Comparison of ENCODE assay signal across 8 cellular contexts in the genomic region with DNA sequence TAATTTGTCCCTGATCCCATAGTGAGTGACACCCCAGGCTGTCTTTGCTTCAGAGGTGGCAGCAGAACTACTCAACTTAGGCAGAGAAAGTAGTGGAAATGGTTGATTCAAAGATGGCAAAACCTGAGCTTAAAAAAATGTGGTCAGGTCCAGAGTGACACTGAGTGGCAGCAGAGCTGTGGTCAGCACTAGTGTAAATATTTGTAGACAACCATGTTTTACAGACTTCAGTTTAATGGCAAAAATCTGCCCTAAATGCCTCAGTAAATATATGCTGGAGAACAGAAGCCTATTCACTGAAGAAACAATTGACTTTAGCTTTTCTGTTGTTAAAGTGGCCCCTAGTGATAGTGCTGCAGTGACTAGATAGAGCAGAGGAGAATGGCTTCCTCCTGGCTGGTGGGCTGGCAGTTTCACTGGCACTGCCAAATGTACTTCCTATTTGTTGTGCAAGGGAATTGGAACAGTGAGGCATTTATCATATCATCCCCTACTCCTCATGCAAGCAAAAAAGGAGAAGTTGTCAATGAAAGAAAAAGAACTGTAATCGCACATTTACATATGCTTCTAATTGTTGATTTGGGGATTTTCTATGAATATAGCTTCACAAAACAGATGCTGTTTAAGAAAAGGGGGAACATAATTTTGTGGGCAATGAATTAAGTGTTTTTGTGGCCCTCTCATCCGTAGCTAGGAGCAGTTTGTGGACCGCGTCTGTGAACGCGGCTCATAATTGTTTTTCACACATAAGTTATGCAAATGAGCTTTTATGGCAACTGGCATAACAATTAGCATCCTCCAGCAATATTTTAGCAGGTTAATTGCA. TPM values are rescaled to one million over a fixed set of nuclear protein-coding genes. Genes with fewer than 3 reads are reported as not detected.
DNase-seq lines count a peak whose midpoint lies in the region; ATAC-seq and TF ChIP-seq lines count a peak whose summit lies in the region.

No MANE protein-coding gene starts in this region.

- no peaks in the 10 kb centered on the region for H3K79me2 ChIP-seq in PC-3 (ENCODE audit: low read length)

- peak overlapping the region; percentile 80 for H3K4me2 ChIP-seq in PC-3 (ENCODE audit: low read length)

- TF ChIP-seq CTCF in PC-3 (conservative IDR thresholded peaks at IDR 0.05; ENCODE audit: low read depth, low read length) (no peak), gastroesophageal sphincter (IDR thresholded peaks at IDR 0.05) (no peak)

- 58 to 74% methylated on average over 6 of the region's 6 CpGs for WGBS in gastroesophageal sphincter (ENCODE audit: low coverage in 1 of 2), 2 donors

- H3F3A ChIP-seq in PC-3 (ENCODE audit: low read length, unreplicated experiment), result no peaks in the 10 kb centered on the region

- POLR2A ChIA-PET in PC-3 (lab: Charles Lee; ENCODE audit: unreplicated experiment), result no interaction called here

- no peak overlapping the region for H3K9ac ChIP-seq in PC-3 (ENCODE audit: low read length)

- H3K27me3 ChIP-seq in PC-3 (ENCODE audit: low read length) (no peaks in the 10 kb centered on the region), gastroesophageal sphincter (no peaks in the 10 kb centered on the region)

- no peak overlapping the region for H3K27ac ChIP-seq in PC-3 (ENCODE audit: low read length)
- peak overlapping the region in 1 of 4 donors; percentile 40 for H3K27ac ChIP-seq in gastroesophageal sphincter

- BruUV-seq in PC-3 (replicated peaks; lab: Mats Ljungman, UMichigan), result no TSS peak

- TF ChIP-seq POLR2A in gastroesophageal sphincter (IDR thresholded peaks at IDR 0.05), result no peak

- DNase-seq in Right ventricle myocardium inferior (ENCODE audit: missing footprints) (no peak), cardiac septum (ENCODE audit: low spot score) (no peak), PC-3 (peak; percentile 44), putamen (ENCODE audit: low spot score) (peak; percentile 81), ecto neural progenitor cell (ENCODE audit: low spot score) (no peak)
- no peak for DNase-seq in stimulated activated naive CD4-positive, alpha-beta T cell (lab: John Stamatoyannopoulos, UW)

- no peak for TF ChIP-seq EP300 in gastroesophageal sphincter (IDR thresholded peaks at IDR 0.05)

- CTCF ChIA-PET in PC-3 (lab: Charles Lee), result interaction anchor here (0.6 kb wide), 1 partner anchor 237 kb away, joined by 4 read pairs; no protein-coding TSS in a partner anchor

- intact Hi-C loops in Right ventricle myocardium inferior (cut with DNase I) (no loop called here), cardiac septum (cut with DNase I) (no loop called here), PC-3 (cut with micrococcal nuclease) (no loop called here)

- H3K4me1 ChIP-seq in PC-3 (ENCODE audit: insufficient read depth, low read length) (peaks cover 11% of the 10 kb centered on the region), gastroesophageal sphincter (peaks cover 5 to 96% (median 18%) of the 10 kb centered on the region in 3 donors)

- no peaks in the 10 kb centered on the region for H4K20me1 ChIP-seq in PC-3 (ENCODE audit: low read length)

- H3K4me3 ChIP-seq in PC-3 (ENCODE audit: low read length) (peak overlapping the region; percentile 53), gastroesophageal sphincter (peak overlapping the region; percentile 25 to 27)

- no peaks in the 10 kb centered on the region for H3K9me2 ChIP-seq in PC-3 (replicated peaks; ENCODE audit: low read length)

- H3K36me3 ChIP-seq in PC-3 (ENCODE audit: low read depth, low read length) (no peaks in the 10 kb centered on the region), gastroesophageal sphincter (no peaks in the 10 kb centered on the region)

- H3K9me3 ChIP-seq in PC-3 (ENCODE audit: low read length) (no peaks in the 10 kb centered on the region), gastroesophageal sphincter (no peaks in the 10 kb centered on the region)

- H2AFZ ChIP-seq in PC-3 (ENCODE audit: low read length), result peak overlapping the region; percentile 65; the same call in 1 of the 2 replicates

- ATAC-seq in Right ventricle myocardium inferior (peak; percentile 81), PC-3 (peak; percentile 95), gastroesophageal sphincter (no peak), GM19324 (IDR thresholded peaks at IDR 0.05; ENCODE audit: low FRiP score, unreplicated experiment) (no peak)

RNA-seq across cellular contexts. Expression of a gene that starts 12.0 kb away (rescaled TPM):
- total RNA-seq in Right ventricle myocardium inferior (49.4 TPM), cardiac septum (56.2 TPM), PC-3 (2014; rRNA removed) (8.2 and 35.5 TPM in 2 replicates), gastroesophageal sphincter (10 to 100 TPM; 59.9 to 81.4 (median 71.8) TPM)

RNA-seq across cellular contexts. Expression of a gene that starts 52.2 kb away (rescaled TPM):
- 122 TPM for total RNA-seq in Right ventricle myocardium inferior
- total RNA-seq in cardiac septum, result 96.2 TPM
- total RNA-seq in PC-3 (2014; rRNA removed), result 128 and 146 TPM in 2 replicates
- 100 to 1,000 TPM in 1 of 4 donors, 10 to 100 TPM in 3; 76.5 to 141 (median 87.5) TPM for total RNA-seq in gastroesophageal sphincter

Comparison
In these comparisons a context has a peak if more than half of its experiments do, and no peak if none do; other contexts are left out.
1. ATAC-seq: peak in Right ventricle myocardium inferior (single experiment) and PC-3 (single experiment); none in gastroesophageal sphincter (single experiment) and GM19324 (single experiment).
2. DNase-seq: peak in PC-3 (single experiment) and putamen (single experiment); none in Right ventricle myocardium inferior (single experiment), cardiac septum (single experiment), stimulated activated naive CD4-positive, alpha-beta T cell (0 of 6) and ecto neural progenitor cell (single experiment).